Comparison of ENCODE assay signal across 22 cellular contexts in genomic region chr14:36215217-36215598, GRCh38. TPM values are rescaled to one million over a fixed set of nuclear protein-coding genes. Genes with fewer than 3 reads are reported as not detected.
DNase-seq lines count a peak whose midpoint lies in the region; ATAC-seq and TF ChIP-seq lines count a peak whose summit lies in the region.
"Had no signal": no experiment of that assay in that cellular context is flagged by ENCODE, and none has a peak within 500 bp of the region (broad histone marks: within the 10 kb centered on the region; RNA-seq: fewer than 3 reads in every experiment).

No MANE protein-coding gene starts in this region.

- H3K27me3 Mint-ChIP-seq in activated T-helper 2 cell treated with anti-CD3 and anti-CD28 coated beads, Interferon-gamma antibody, Interleukin-2, Interleukin-4, amounts not matched to agents 10 μg/mL and 5 μg/mL and 100 μg/mL, durations not matched to agents 14 hours and 24 hours and 36 hours (ENCODE audit: low read depth): no peaks in the 10 kb centered on the region

- intact Hi-C loops in left lung (cut with DNase I): no loop called here
- intact Hi-C loops in thyroid gland (cut with DNase I): no loop called here
- intact Hi-C loops in activated T-helper 2 cell treated with anti-CD3 and anti-CD28 coated beads, Interferon-gamma antibody, Interleukin-2, Interleukin-4, amounts not matched to agents 10 μg/mL and 5 μg/mL and 100 μg/mL, durations not matched to agents 14 hours and 24 hours and 36 hours (cut with micrococcal nuclease): loop anchor here (10.0 kb wide), 1 partner anchor 50 kb away; no protein-coding TSS in a partner anchor

- no peaks in the 10 kb centered on the region for H3K4me1 ChIP-seq in left lung
- peaks cover 15 to 16% of the 10 kb centered on the region in 2 donors for H3K4me1 ChIP-seq in thyroid gland

- H3K27me3 ChIP-seq in left lung (no peaks in the 10 kb centered on the region), thyroid gland (no peaks in the 10 kb centered on the region)

- 76 to 79% methylated on average over 3 of the region's 3 CpGs for WGBS in thyroid gland, 2 donors

- H3K4me1 Mint-ChIP-seq in activated T-helper 2 cell treated with anti-CD3 and anti-CD28 coated beads, Interferon-gamma antibody, Interleukin-2, Interleukin-4, amounts not matched to agents 10 μg/mL and 5 μg/mL and 100 μg/mL, durations not matched to agents 14 hours and 24 hours and 36 hours (ENCODE audit: low read depth): peaks cover 17% of the 10 kb centered on the region
- H3K4me1 Mint-ChIP-seq: CD4-positive, CD25-positive, alpha-beta regulatory T cell had no signal

- H3K27ac Mint-ChIP-seq in activated T-helper 2 cell treated with anti-CD3 and anti-CD28 coated beads, Interferon-gamma antibody, Interleukin-2, Interleukin-4, amounts not matched to agents 10 μg/mL and 5 μg/mL and 100 μg/mL, durations not matched to agents 14 hours and 24 hours and 36 hours: no peak overlapping the region
- H3K27ac Mint-ChIP-seq: CD4-positive, CD25-positive, alpha-beta regulatory T cell; HFFc6 had no signal

- H3K9me3 Mint-ChIP-seq in activated T-helper 2 cell treated with anti-CD3 and anti-CD28 coated beads, Interferon-gamma antibody, Interleukin-2, Interleukin-4, amounts not matched to agents 10 μg/mL and 5 μg/mL and 100 μg/mL, durations not matched to agents 14 hours and 24 hours and 36 hours: no peaks in the 10 kb centered on the region
- H3K9me3 Mint-ChIP-seq: HFFc6 had no signal

- ATAC-seq in left lung (peak; percentile 44), GM21619 (IDR thresholded peaks at IDR 0.05; ENCODE audit: unreplicated experiment) (no peak)
- ATAC-seq: Right ventricle myocardium inferior had no signal

- H3K4me3 ChIP-seq in left lung: peak overlapping the region in 1 of 2 donors; percentile 17
- H3K4me3 ChIP-seq in thyroid gland (replicated peaks in 1 of 3): no peak overlapping the region

- H3K27ac ChIP-seq in left lung (peak overlapping the region; percentile 50 to 80), thyroid gland (peak overlapping the region in 2 of 3 donors; percentile 7 to 15)

- no peak for TF ChIP-seq CTCF in left lung (IDR thresholded peaks at IDR 0.05)
- TF ChIP-seq CTCF in thyroid gland (IDR thresholded peaks at IDR 0.05): no peak

- TF ChIP-seq POLR2A in thyroid gland (IDR thresholded peaks at IDR 0.05): no peak

- H3K36me3 ChIP-seq in left lung: no peaks in the 10 kb centered on the region
- no peaks in the 10 kb centered on the region for H3K36me3 ChIP-seq in thyroid gland

- no peak overlapping the region for H3K4me3 Mint-ChIP-seq in activated T-helper 2 cell treated with anti-CD3 and anti-CD28 coated beads, Interferon-gamma antibody, Interleukin-2, Interleukin-4, amounts not matched to agents 10 μg/mL and 5 μg/mL and 100 μg/mL, durations not matched to agents 14 hours and 24 hours and 36 hours (ENCODE audit: low read depth)
- H3K4me3 Mint-ChIP-seq: CD4-positive, CD25-positive, alpha-beta regulatory T cell; HFFc6 had no signal

- no peaks in the 10 kb centered on the region for H3K36me3 Mint-ChIP-seq in activated T-helper 2 cell treated with anti-CD3 and anti-CD28 coated beads, Interferon-gamma antibody, Interleukin-2, Interleukin-4, amounts not matched to agents 10 μg/mL and 5 μg/mL and 100 μg/mL, durations not matched to agents 14 hours and 24 hours and 36 hours (ENCODE audit: low read depth)
- H3K36me3 Mint-ChIP-seq: CD4-positive, CD25-positive, alpha-beta regulatory T cell had no signal

- DNase-seq in DMS79 treated with DMSO at 0.1 percent for 48 hours (lab: John Stamatoyannopoulos, UW): peak; percentile 78
- peak; percentile 26 for DNase-seq in LoVo (ENCODE audit: low spot score)
- DNase-seq in left lung: no peak
- no peak for DNase-seq in thyroid gland
- no peak for DNase-seq in GF-D8 (lab: John Stamatoyannopoulos, UW)
- DNase-seq in activated T-helper 2 cell treated with anti-CD3 and anti-CD28 coated beads, Interferon-gamma antibody, Interleukin-2, Interleukin-4, amounts not matched to agents 10 μg/mL and 5 μg/mL and 100 μg/mL, durations not matched to agents 14 hours and 24 hours and 36 hours (ENCODE audit: low spot score): no peak
- DNase-seq: CD4-positive, CD25-positive, alpha-beta regulatory T cell; COR-L47; DMS 273 treated with DMSO at 0.1 percent for 48 hours; GDM1; H7; HFFc6; NCI-H1092; NCI-H2081; NCI-H2171; NCI-H345; NCI-H524 treated with DMSO at 0.1 percent for 48 hours; SW 1271 had no signal

- H3K9me3 ChIP-seq in left lung (no peaks in the 10 kb centered on the region), thyroid gland (no peaks in the 10 kb centered on the region)

RNA-seq across cellular contexts. Expression of gene PTCSC3, which starts 38.7 kb away (rescaled TPM):
- total RNA-seq in left lung (1 to 10 TPM in 1 of 2 donors, not detected in 1; 2.9 TPM), thyroid gland (10 to 100 TPM; 20.6 to 42.0 (median 29.3) TPM)
- not detected in 2 replicates for total RNA-seq in activated T-helper 2 cell treated with anti-CD3 and anti-CD28 coated beads, Interferon-gamma antibody, Interleukin-2, Interleukin-4, amounts not matched to agents 10 μg/mL and 5 μg/mL and 100 μg/mL, durations not matched to agents 14 hours and 24 hours and 36 hours
- total RNA-seq: CD4-positive, CD25-positive, alpha-beta regulatory T cell; H7; HFFc6; LHCN-M2; OCI-LY7; Right ventricle myocardium inferior had no signal

Comparison
In these comparisons a context has a peak if more than half of its experiments do, and no peak if none do; other contexts are left out.
1. DNase-seq: peak in DMS79 treated with DMSO at 0.1 percent for 48 hours (single experiment) and LoVo (single experiment); none in left lung (0 of 2), thyroid gland (0 of 2), GF-D8 (single experiment) and activated T-helper 2 cell treated with anti-CD3 and anti-CD28 coated beads, Interferon-gamma antibody, Interleukin-2, Interleukin-4, amounts not matched to agents 10 μg/mL and 5 μg/mL and 100 μg/mL, durations not matched to agents 14 hours and 24 hours and 36 hours (single experiment).
2. RNA of gene PTCSC3, which starts 38.7 kb away (total RNA-seq): 20.6 to 42.0 TPM in thyroid gland; 2.9 TPM in left lung and not detected in activated T-helper 2 cell treated with anti-CD3 and anti-CD28 coated beads, Interferon-gamma antibody, Interleukin-2, Interleukin-4, amounts not matched to agents 10 μg/mL and 5 μg/mL and 100 μg/mL, durations not matched to agents 14 hours and 24 hours and 36 hours; every median in the first group is over 4 times any median in the second.